32 cellular contexts compared by ENCODE assay signal in genomic region chr17:68865584-68865983, GRCh38.
DNase-seq lines count a peak whose midpoint lies in the region; ATAC-seq, FAIRE-seq and TF ChIP-seq lines count a peak whose summit lies in the region.
"Had no signal": no experiment of that assay in that cellular context is flagged by ENCODE, and none has a peak within 500 bp of the region (broad histone marks: within the 10 kb centered on the region; RNA-seq: fewer than 3 reads in every experiment).

No MANE protein-coding gene starts in this region.

- H4K5ac ChIP-seq in IMR-90 (ENCODE audit: low read depth, low read length), result no peak overlapping the region

- H4K20me1 ChIP-seq in HepG2 (ENCODE audit: insufficient read depth, low read length) (no peaks in the 10 kb centered on the region), IMR-90 (ENCODE audit: insufficient read depth, low read length) (no peaks in the 10 kb centered on the region)
- H4K20me1 ChIP-seq: BLaER1; BLaER1 treated with 17β-estradiol and CSF1 and Interleukin-3, amounts not matched to agents 10 nM and 100 nM had no signal

- H2AK5ac ChIP-seq in IMR-90 (ENCODE audit: low read depth, low read length), result no peak overlapping the region

- H3K4me2 ChIP-seq in HepG2 (ENCODE audit: low read depth, low read length) (no peak overlapping the region), A549 (no peak overlapping the region), IMR-90 (ENCODE audit: low read depth, low read length) (no peak overlapping the region)
- H3K4me2 ChIP-seq: BLaER1; BLaER1 treated with 17β-estradiol and CSF1 and Interleukin-3, amounts not matched to agents 10 nM and 100 nM had no signal

- no peaks in the 10 kb centered on the region for H3K79me2 ChIP-seq in HepG2 (ENCODE audit: insufficient read depth, low read length)

- dilution Hi-C loops in IMR-90 (cut with HindIII; ENCODE audit: low sequenced_read_pairs, unreplicated experiment), result no loop called here

- H3K4me3 ChIP-seq in HepG2 (replicated peaks in 1 of 3; ENCODE audit: insufficient read depth in 1 of 3, low read depth in 2 of 3, low read length in 3 of 3) (no peak overlapping the region), right lobe of liver (no peak overlapping the region), A549 (no peak overlapping the region), IMR-90 (ENCODE audit: insufficient read depth, low read depth, low read length) (no peak overlapping the region)
- H3K4me3 ChIP-seq: BLaER1; BLaER1 treated with 17β-estradiol and CSF1 and Interleukin-3, amounts not matched to agents 10 nM and 100 nM had no signal

- H2AFZ ChIP-seq in HepG2 (ENCODE audit: low read length), result no peak overlapping the region
- no peak overlapping the region for H2AFZ ChIP-seq in IMR-90 (replicated peaks; ENCODE audit: low read length, poor library complexity)

- H4K8ac ChIP-seq in IMR-90 (ENCODE audit: low read depth in 2 of 2, low read length in 2 of 2), result no peak overlapping the region

- no peaks in the 10 kb centered on the region for H3K36me3 ChIP-seq in HepG2 (replicated peaks in 1 of 2; ENCODE audit: control insufficient read depth in 1 of 2, insufficient read depth in 2 of 2, low read length in 2 of 2)
- peaks cover 0 to 4% (median 0%) of the 10 kb centered on the region in 4 donors for H3K36me3 ChIP-seq in right lobe of liver
- H3K36me3 ChIP-seq in IMR-90 (ENCODE audit: control insufficient read depth, insufficient read depth, low read length), result no peaks in the 10 kb centered on the region
- H3K36me3 ChIP-seq: BE2C; BLaER1; BLaER1 treated with 17β-estradiol and CSF1 and Interleukin-3, amounts not matched to agents 10 nM and 100 nM had no signal

- no peaks in the 10 kb centered on the region for H3K9me1 ChIP-seq in IMR-90 (ENCODE audit: insufficient read depth, low read length)

- DNase-seq in HepG2 (ENCODE audit: low spot score) (no peak), right lobe of liver (no peak), A549 (ENCODE audit: low read depth in 1 of 2, low spot score in 1 of 2) (no peak), IMR-90 (no peak)
- DNase-seq: 8988T; ACHN; AML-193; BE2C; C1 segment of cervical spinal cord; Caco-2; Calu3; CD4-positive, alpha-beta memory T cell; CD4-positive, alpha-beta T cell; CD4-positive, CD25-positive, alpha-beta regulatory T cell; CD8-positive, alpha-beta memory T cell; CD8-positive, alpha-beta T cell; COR-L47; DMS 273 treated with DMSO at 0.1 percent for 48 hours; DMS153; DMS53; DMS79; DMS79 treated with DMSO at 0.1 percent for 48 hours; DND-41; EL had no signal

- TF ChIP-seq POLR2A in HepG2 (IDR thresholded peaks at IDR 0.05; ENCODE audit: insufficient read depth in 1 of 2, low read depth in 2 of 2, low read length in 2 of 2) (no peak), right lobe of liver (IDR thresholded peaks at IDR 0.05) (no peak), A549 (IDR thresholded peaks at IDR 0.05; ENCODE audit: low read length) (no peak), IMR-90 (IDR thresholded peaks at IDR 0.05; ENCODE audit: low read depth, low read length) (no peak)

- POLR2A ChIA-PET in HepG2 (lab: Yijun Ruan, JAX) (no interaction called here), A549 (lab: Yijun Ruan, JAX) (no interaction called here), IMR-90 (lab: Charles Lee; ENCODE audit: unreplicated experiment) (no interaction called here)

- in situ Hi-C loops in HepG2 (cut with HindIII; ENCODE audit: extremely low pct_ligation_motif_present, low pct_unique_long_range_greater_than_20kb), result no loop called here
- in situ Hi-C loops in IMR-90 (cut with MboI; ENCODE audit: low sequenced_read_pairs), result no loop called here

- H3K56ac ChIP-seq in IMR-90 (ENCODE audit: extremely low read depth, insufficient read depth, low read length), result no peak overlapping the region

- H3K27me3 ChIP-seq in HepG2 (ENCODE audit: control insufficient read depth in 1 of 2, insufficient read depth in 2 of 2, low read length in 2 of 2) (no peaks in the 10 kb centered on the region), right lobe of liver (no peaks in the 10 kb centered on the region), IMR-90 (ENCODE audit: control insufficient read depth, insufficient read depth, low read length) (no peaks in the 10 kb centered on the region)
- H3K27me3 ChIP-seq: BE2C; BLaER1; BLaER1 treated with 17β-estradiol and CSF1 and Interleukin-3, amounts not matched to agents 10 nM and 100 nM had no signal

- no peak overlapping the region for H3K23ac ChIP-seq in IMR-90 (ENCODE audit: low read depth, low read length)

- TF ChIP-seq RAD21 in HepG2 (CRISPR knock-in tag; IDR thresholded peaks at IDR 0.05), result no peak
- no peak for TF ChIP-seq RAD21 in A549 (conservative IDR thresholded peaks at IDR 0.05 in 1 of 2, IDR thresholded peaks at IDR 0.05 in 1 of 2)
- TF ChIP-seq RAD21 in IMR-90 (IDR thresholded peaks at IDR 0.05; ENCODE audit: low read length), result no peak

- no peaks in the 10 kb centered on the region for H3K79me1 ChIP-seq in IMR-90 (ENCODE audit: low read depth in 1 of 2, low read length in 2 of 2)

- H3K18ac ChIP-seq in IMR-90 (ENCODE audit: low read depth, low read length), result no peak overlapping the region

- TF ChIP-seq CTCF in HepG2 (CRISPR knock-in tag; IDR thresholded peaks at IDR 0.05) (no peak), right lobe of liver (IDR thresholded peaks at IDR 0.05) (no peak), A549 (IDR thresholded peaks at IDR 0.05) (no peak), IMR-90 (conservative IDR thresholded peaks at IDR 0.05; ENCODE audit: low read depth, low read length) (no peak)

- no peak overlapping the region for H3K14ac ChIP-seq in IMR-90 (replicated peaks; ENCODE audit: low read depth, low read length)

- H3K9me3 ChIP-seq in HepG2 (ENCODE audit: low read length) (no peaks in the 10 kb centered on the region), right lobe of liver (no peaks in the 10 kb centered on the region), A549 (no peaks in the 10 kb centered on the region), IMR-90 (ENCODE audit: control insufficient read depth, insufficient read depth, low read length) (no peaks in the 10 kb centered on the region)
- H3K9me3 ChIP-seq: BE2C, BLaER1, Caco-2 had no signal

- H3K4me1 ChIP-seq in HepG2 (ENCODE audit: insufficient read depth, low read length) (0 out of 2 replicates have a peak, but pooled peaks cover 6% of the 10 kb centered on the region), right lobe of liver (peaks cover 0 to 17% (median 0%) of the 10 kb centered on the region in 4 donors), A549 (no peaks in the 10 kb centered on the region), IMR-90 (ENCODE audit: control insufficient read depth, insufficient read depth, low read length) (no peaks in the 10 kb centered on the region)
- H3K4me1 ChIP-seq: BE2C, Caco-2 had no signal

- ATAC-seq in HepG2 (no peak), right lobe of liver (no peak), A549 (no peak), IMR-90 (ENCODE audit: low read depth) (no peak), HG03196 (IDR thresholded peaks at IDR 0.05; ENCODE audit: unreplicated experiment) (no peak), GM21717 (IDR thresholded peaks at IDR 0.05; ENCODE audit: unreplicated experiment) (no peak)
- ATAC-seq: CD8-positive, alpha-beta T cell had no signal

- TF ChIP-seq EP300 in HepG2 (IDR thresholded peaks at IDR 0.05; ENCODE audit: low read depth in 2 of 2, low read length in 2 of 2), result no peak
- TF ChIP-seq EP300 in HepG2 (CRISPR knock-in tag; IDR thresholded peaks at IDR 0.05; ENCODE audit: borderline replicate concordance), result no peak
- no peak for TF ChIP-seq EP300 in A549 (IDR thresholded peaks at IDR 0.05)

- H2BK5ac ChIP-seq in IMR-90 (ENCODE audit: low read depth, low read length, poor library complexity, severe bottlenecking), result no peak overlapping the region

- intact Hi-C loops in HepG2 (cut with micrococcal nuclease; ENCODE audit: unreplicated experiment) (no loop called here), right lobe of liver (cut with DNase I) (no loop called here), IMR-90 (cut with micrococcal nuclease) (no loop called here)

- no peak overlapping the region for H2BK20ac ChIP-seq in IMR-90 (ENCODE audit: low read depth, low read length)

- BruUV-seq in HepG2 (replicated peaks; lab: Mats Ljungman, UMichigan) (no TSS peak), IMR-90 (replicated peaks; lab: Mats Ljungman, UMichigan) (no TSS peak)

- H3K27ac ChIP-seq in HepG2 (ENCODE audit: extremely low read length, insufficient read depth, low read length) (no peak overlapping the region), right lobe of liver (no peak overlapping the region), A549 (no peak overlapping the region), IMR-90 (ENCODE audit: insufficient read depth, low read length) (no peak overlapping the region)
- H3K27ac ChIP-seq: 22Rv1; BLaER1; BLaER1 treated with 17β-estradiol and CSF1 and Interleukin-3, amounts not matched to agents 10 nM and 100 nM; C4-2B had no signal

- CTCF ChIA-PET in HepG2 (lab: Yijun Ruan, JAX; ENCODE audit: low intra/inter-chr PET ratio, low total read pairs) (no interaction called here), A549 (lab: Yijun Ruan, JAX) (no interaction called here), IMR-90 (lab: Yijun Ruan, JAX) (no interaction called here)

- no peak overlapping the region for H4K91ac ChIP-seq in IMR-90 (ENCODE audit: insufficient read depth, low read depth, low read length)

- 19% methylated on average over 2 of the region's 2 CpGs for WGBS in HepG2 (ENCODE audit: low lambda C conversion rate)
- WGBS in right lobe of liver (ENCODE audit: insufficient coverage, low coverage, low lambda C conversion rate, missing lambda C conversion rate), result 94% methylated on average over 2 of the region's 2 CpGs
- 42% methylated on average over 2 of the region's 2 CpGs for WGBS in A549 (ENCODE audit: missing lambda C conversion rate)
- no CpG with 5 or more reads among the region's 2 CpGs for WGBS in IMR-90 (ENCODE audit: extremely low coverage in 2 of 2, insufficient read length in 1 of 2), 2 experiments

- H2BK120ac ChIP-seq in IMR-90 (ENCODE audit: low read depth, low read length), result no peak overlapping the region

- H2BK15ac ChIP-seq in IMR-90 (ENCODE audit: low read depth, low read length), result no peak overlapping the region

- FAIRE-seq in HepG2 (lab: Jason Lieb, UNC) (no peak), A549 (lab: Jason Lieb, UNC) (no peak)
- FAIRE-seq: A204.1, D721Med had no signal

- no peak overlapping the region for H3K4ac ChIP-seq in IMR-90 (ENCODE audit: low read depth, low read length)

- no peak overlapping the region for H2AK9ac ChIP-seq in IMR-90 (replicated peaks; ENCODE audit: low read depth, low read length, poor library complexity)

- H3K9ac ChIP-seq in HepG2 (ENCODE audit: insufficient read depth, low read depth, low read length), result no peak overlapping the region
- no peak overlapping the region for H3K9ac ChIP-seq in IMR-90 (ENCODE audit: low read depth, low read length)
- H3K9ac ChIP-seq: BLaER1; BLaER1 treated with 17β-estradiol and CSF1 and Interleukin-3, amounts not matched to agents 10 nM and 100 nM had no signal

TF ChIP-seq in HepG2, 621 proteins besides CTCF, POLR2A, EP300 and RAD21 (continues in another document):
- peak; percentile 77 to 87 for TF ChIP-seq MAFK (conservative IDR thresholded peaks at IDR 0.05 in 1 of 2, IDR thresholded peaks at IDR 0.05 in 1 of 2; ENCODE audit: low read length in 2 of 2)

TF ChIP-seq in A549, 52 proteins besides CTCF, POLR2A, EP300 and RAD21 (continues in another document):
- peak; percentile 52 for TF ChIP-seq MAFK (IDR thresholded peaks at IDR 0.05; ENCODE audit: partially characterized antibody)

TF ChIP-seq in IMR-90, 13 proteins besides CTCF, POLR2A, EP300 and RAD21 (continues in another document):
- no peak for TF ChIP-seq MAZ (IDR thresholded peaks at IDR 0.05; ENCODE audit: borderline replicate concordance, low read depth, low read length)

Comparison
In these comparisons a context has a peak if more than half of its experiments do, and no peak if none do; other contexts are left out.
1. Of the 38 proteins assayed by ChIP-seq in both HepG2 and A549: peak only in HepG2: none; only in A549: none; in both: MAFK; in neither: 37.